Comparison of ENCODE assay signal across 8 cellular contexts in genomic region chr4:84498203-84499026, GRCh38. TPM values are rescaled to one million over a fixed set of nuclear protein-coding genes. Genes with fewer than 3 reads are reported as not detected.
DNase-seq lines count a peak whose midpoint lies in the region; ATAC-seq, FAIRE-seq and TF ChIP-seq lines count a peak whose summit lies in the region.

No MANE protein-coding gene starts in this region.

- peaks cover 14% of the 10 kb centered on the region for H3K4me1 ChIP-seq in SJSA1 (replicated peaks)
- H3K4me1 ChIP-seq in endothelial cell of umbilical vein (ENCODE audit: control insufficient read depth, extremely low read depth, insufficient read depth, low read length), result peaks cover 11% of the 10 kb centered on the region

- TF ChIP-seq POLR2A in endothelial cell of umbilical vein (IDR thresholded peaks at IDR 0.05; ENCODE audit: low read depth, low read length), result no peak

- POLR2A ChIA-PET in endothelial cell of umbilical vein (lab: Charles Lee), result no interaction called here

- H3K4me2 ChIP-seq in endothelial cell of umbilical vein (ENCODE audit: insufficient read depth, low read length), result peak overlapping the region; percentile 59

- dilution Hi-C loops in endothelial cell of umbilical vein (cut with MboI; ENCODE audit: extremely low pct_ligation_motif_present, low sequenced_read_pairs), result no loop called here

- no peaks in the 10 kb centered on the region for H4K20me1 ChIP-seq in endothelial cell of umbilical vein (replicated peaks; ENCODE audit: control insufficient read depth, extremely low read depth, insufficient read depth, low read length)

- CTCF ChIA-PET in endothelial cell of umbilical vein (lab: Charles Lee), result interaction anchor here (1.0 to 1.2 kb wide), 3 partner anchors 21 to 1009 kb away, joined by 3 to 5 read pairs (median 4); no protein-coding TSS in a partner anchor

- H3K9me1 ChIP-seq in endothelial cell of umbilical vein (replicated peaks; ENCODE audit: control insufficient read depth, extremely low read depth, insufficient read depth, low read length), result no peaks in the 10 kb centered on the region

- no peak for ATAC-seq in GM21723 (IDR thresholded peaks at IDR 0.05; ENCODE audit: unreplicated experiment)
- ATAC-seq in GM18858 (IDR thresholded peaks at IDR 0.05; ENCODE audit: unreplicated experiment), result no peak
- no peak for ATAC-seq in GM21360 (IDR thresholded peaks at IDR 0.05; ENCODE audit: unreplicated experiment)

- intact Hi-C loops in endothelial cell of umbilical vein (cut with micrococcal nuclease), result no loop called here

- H3K4me3 ChIP-seq in SJSA1, result peak overlapping the region; percentile 82
- peak overlapping the region in 2 of 3 experiments; percentile 12 to 27 for H3K4me3 ChIP-seq in endothelial cell of umbilical vein (replicated peaks in 1 of 3; ENCODE audit: insufficient read depth in 1 of 3, low read depth in 1 of 3, low read length in 3 of 3)

- no peak for FAIRE-seq in endothelial cell of umbilical vein (lab: Jason Lieb, UNC)

- TF ChIP-seq CTCF in endothelial cell of umbilical vein (IDR thresholded peaks at IDR 0.05; ENCODE audit: extremely low read depth in 1 of 2, insufficient read depth in 1 of 2, low read depth in 1 of 2, low read length in 2 of 2), result no peak

- H3K9me3 ChIP-seq in SJSA1 (replicated peaks), result 0 out of 2 replicates have a peak, but pooled peaks cover 3% of the 10 kb centered on the region
- no peaks in the 10 kb centered on the region for H3K9me3 ChIP-seq in endothelial cell of umbilical vein (replicated peaks; ENCODE audit: control insufficient read depth, insufficient read depth, low read length)

- peaks cover 26% of the 10 kb centered on the region for H3K36me3 ChIP-seq in SJSA1
- H3K36me3 ChIP-seq in endothelial cell of umbilical vein (ENCODE audit: control insufficient read depth in 2 of 2, extremely low read depth in 1 of 2, insufficient read depth in 2 of 2, low read length in 2 of 2), result no peaks in the 10 kb centered on the region

- H3K9ac ChIP-seq in endothelial cell of umbilical vein (replicated peaks; ENCODE audit: extremely low read depth, insufficient read depth, low read length), result no peak overlapping the region

- no peaks in the 10 kb centered on the region for H3K27me3 ChIP-seq in SJSA1 (replicated peaks)
- peaks cover 85 to 100% of the 10 kb centered on the region in 2 experiments for H3K27me3 ChIP-seq in endothelial cell of umbilical vein (ENCODE audit: control insufficient read depth in 2 of 2, insufficient read depth in 2 of 2, low read length in 2 of 2)

- peak; percentile 27 for DNase-seq in activated T-cell treated with anti-CD3 and anti-CD28 coated beads, Interleukin-2, amount 50 U/mL, for 1 hour
- DNase-seq in activated T-cell treated with anti-CD3 and anti-CD28 coated beads for 4 hours, result no peak
- peak; percentile 51 to 63 for DNase-seq in SJSA1 (ENCODE audit: low read depth in 1 of 2, low spot score in 2 of 2)
- peak; percentile 13 for DNase-seq in endothelial cell of umbilical vein (ENCODE audit: low read depth, low spot score)
- DNase-seq in myocyte (ENCODE audit: low read depth), result peak; percentile 38

- H3K27ac ChIP-seq in SJSA1 (peak overlapping the region; percentile 3; the same call in 1 of the 2 replicates), endothelial cell of umbilical vein (ENCODE audit: insufficient read depth, low read depth, low read length) (no peak overlapping the region)

- no peaks in the 10 kb centered on the region for H3K79me2 ChIP-seq in endothelial cell of umbilical vein (ENCODE audit: control insufficient read depth, insufficient read depth, low read length)

- peak overlapping the region; percentile 19 for H2AFZ ChIP-seq in endothelial cell of umbilical vein (ENCODE audit: low read depth, low read length)

- BruUV-seq in endothelial cell of umbilical vein (replicated peaks; lab: Mats Ljungman, UMichigan), result no TSS peak

TF ChIP-seq in endothelial cell of umbilical vein, 7 proteins besides CTCF, POLR2A, EP300 and RAD21:
- TF ChIP-seq EZH2 (IDR thresholded peaks at IDR 0.05; ENCODE audit: borderline replicate concordance, low read depth, low read length, severe bottlenecking), result peak; percentile 97
- TF ChIP-seq GATA2 (IDR thresholded peaks at IDR 0.05; ENCODE audit: insufficient read depth, insufficient read length, low read depth, low read length), result no peak

RNA-seq across cellular contexts. Expression of gene NKX6-1, which starts 0.7 kb away (rescaled TPM):
- 2.5 and 3.3 TPM in 2 replicates for total RNA-seq in SJSA1 (2014; rRNA removed; shearing (Covaris generic))
- not detected in 2 replicates for total RNA-seq in endothelial cell of umbilical vein
- polyA plus RNA-seq in endothelial cell of umbilical vein, result not detected in 2 replicates
- polyA plus RNA-seq in endothelial cell of umbilical vein (2011; cell fraction: cytosol; rRNA removed), result not detected in 2 replicates
- not detected in 2 replicates for polyA plus RNA-seq in endothelial cell of umbilical vein (2011; cell fraction: nucleus; rRNA removed)
- not detected in 2 replicates for polyA plus RNA-seq in endothelial cell of umbilical vein (2012)
- not detected in 2 replicates for polyA minus RNA-seq in endothelial cell of umbilical vein
- polyA minus RNA-seq in endothelial cell of umbilical vein (2011; cell fraction: cytosol; rRNA and poly(A)+ RNA removed), result not detected
- not detected in 2 replicates for polyA minus RNA-seq in endothelial cell of umbilical vein (2011; cell fraction: nucleus; rRNA and poly(A)+ RNA removed)
- total RNA-seq in myocyte, result 0.94 and 1.6 TPM in 2 replicates
- 0.54 TPM for polyA plus RNA-seq in myocyte (2012)
